In the genomic region with DNA sequence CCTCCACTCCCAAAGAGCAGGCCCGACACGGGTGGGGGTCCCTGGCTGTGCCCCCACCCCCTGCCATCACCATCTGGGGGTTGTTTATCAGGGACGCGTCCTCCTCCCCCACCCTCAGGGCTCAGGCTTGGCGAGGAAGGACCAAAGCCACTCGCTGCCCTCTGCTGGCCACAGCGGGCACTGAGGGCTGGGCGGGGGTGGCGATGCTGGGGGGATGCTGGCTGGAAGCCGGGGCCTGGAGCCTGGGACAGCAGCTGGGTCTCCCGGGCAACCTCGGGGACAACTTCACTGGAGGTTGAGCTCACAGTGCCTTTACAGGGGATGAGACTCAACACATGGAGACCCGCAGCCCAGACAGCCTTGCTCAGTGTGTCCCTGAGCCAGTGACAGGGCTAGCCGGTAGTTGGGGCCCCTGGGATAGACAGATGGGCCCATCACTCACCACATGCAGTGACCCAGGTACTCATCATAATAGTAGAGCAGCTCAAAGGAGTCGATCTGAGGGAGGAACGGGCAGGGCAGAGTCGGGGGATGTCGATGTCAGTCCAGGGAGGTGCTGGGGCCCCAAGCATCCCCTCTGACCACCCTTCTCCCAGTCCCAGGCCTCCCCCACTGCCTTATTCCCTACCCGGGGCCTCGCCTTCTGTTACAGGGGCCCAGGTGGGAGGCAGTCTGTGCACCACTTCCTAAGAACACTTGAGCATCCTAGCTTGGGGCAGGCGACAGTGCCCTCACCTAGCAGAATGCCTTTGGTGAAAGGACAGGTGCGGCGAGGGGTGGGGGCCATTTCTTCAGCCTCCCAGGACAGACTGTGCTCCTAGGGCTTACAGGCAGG, we compare ENCODE assay signal across 8 cellular contexts. TPM values are rescaled to one million over a fixed set of nuclear protein-coding genes. Genes with fewer than 3 reads are reported as not detected.
A peak's percentile ranks its signal among the peaks of the same experiment; 100 is the strongest.
DNase-seq lines count a peak whose midpoint lies in the region; ATAC-seq, FAIRE-seq and TF ChIP-seq lines count a peak whose summit lies in the region.

No MANE protein-coding gene starts in this region.

- in situ Hi-C loops in gastrocnemius medialis (cut with MboI; ENCODE audit: low sequenced_read_pairs in 4 of 4), result loop anchor here in 1 of 4 donors (10.0 kb wide), 1 partner anchor 346 kb away; no protein-coding TSS in a partner anchor

- H2AFZ ChIP-seq in astrocyte (ENCODE audit: low read depth, low read length), result no peak overlapping the region

- H3K9me3 Mint-ChIP-seq in T-cell (no peaks in the 10 kb centered on the region), astrocyte (ENCODE audit: unreplicated experiment) (no peaks in the 10 kb centered on the region)

- DNase-seq in AG08395 (ENCODE audit: low spot score) (peak; percentile 76), GM19239 (ENCODE audit: insufficient read length, low spot score) (peak; percentile 55), T-cell (peak in 31 of 34 experiments; percentile 24 to 57 (median 39)), astrocyte (ENCODE audit: low read depth) (no peak), hepatic stellate cell (ENCODE audit: low spot score) (peak; percentile 80), gastrocnemius medialis (peak in 1 of 2 donors; percentile 48), GF-D8 (lab: John Stamatoyannopoulos, UW) (no peak)

- TF ChIP-seq POLR2A in gastrocnemius medialis (IDR thresholded peaks at IDR 0.05), result no peak

- CTCF ChIA-PET in T-cell (lab: Charles Lee), result interaction anchor here in 1 of 2 donors (0.6 kb wide), 1 partner anchor 181 kb away, joined by 4 read pairs; no protein-coding TSS in a partner anchor

- POLR2A ChIA-PET in T-cell (lab: Charles Lee), result no interaction called here

- H3K9me3 ChIP-seq in astrocyte (ENCODE audit: insufficient read depth, low read depth, low read length) (no peaks in the 10 kb centered on the region), gastrocnemius medialis (no peaks in the 10 kb centered on the region)

- H3K4me1 Mint-ChIP-seq in T-cell (peaks cover 20 to 33% (median 25%) of the 10 kb centered on the region in 3 donors), astrocyte (ENCODE audit: low read depth, unreplicated experiment) (peaks cover 3% of the 10 kb centered on the region)

- peaks cover 7% of the 10 kb centered on the region for H3K79me2 ChIP-seq in astrocyte (ENCODE audit: insufficient read depth, low read length)

- TF ChIP-seq CTCF in astrocyte (IDR thresholded peaks at IDR 0.05; ENCODE audit: insufficient read depth, low read depth, low read length), result peak; percentile 56
- TF ChIP-seq CTCF in gastrocnemius medialis (IDR thresholded peaks at IDR 0.05 in 4 of 5, conservative IDR thresholded peaks at IDR 0.05 in 1 of 5), result peak; percentile 75 to 94 (median 86)

- peak overlapping the region; percentile 59 for H3K4me2 ChIP-seq in astrocyte (ENCODE audit: low read length)

- ATAC-seq in T-cell (replicated peaks in 1 of 4), result peak; percentile 42 to 58 (median 48)
- ATAC-seq in gastrocnemius medialis, result peak; percentile 35 to 70
- ATAC-seq in GM19395 (IDR thresholded peaks at IDR 0.05; ENCODE audit: unreplicated experiment), result no peak

- H3K27me3 Mint-ChIP-seq in T-cell (no peaks in the 10 kb centered on the region), astrocyte (ENCODE audit: low read depth, unreplicated experiment) (no peaks in the 10 kb centered on the region)

- intact Hi-C loops in gastrocnemius medialis (cut with DNase I; ENCODE audit: low total_unique reads), result loop anchor here (1.0 kb wide), 2 partner anchors 16 to 348 kb away; no protein-coding TSS in a partner anchor

- H3K27ac Mint-ChIP-seq in T-cell (no peak overlapping the region), astrocyte (ENCODE audit: unreplicated experiment) (no peak overlapping the region)

- H3K4me3 Mint-ChIP-seq in T-cell (no peak overlapping the region), astrocyte (ENCODE audit: unreplicated experiment) (no peak overlapping the region)

- H3K4me1 ChIP-seq in astrocyte (ENCODE audit: insufficient read depth, low read length) (peaks cover 13% of the 10 kb centered on the region), gastrocnemius medialis (peaks cover 4 to 5% of the 10 kb centered on the region in 2 donors)

- FAIRE-seq in GM19239 (lab: Jason Lieb, UNC), result no peak
- no peak for FAIRE-seq in astrocyte (lab: Jason Lieb, UNC)

- no peaks in the 10 kb centered on the region for H3K27me3 ChIP-seq in astrocyte (ENCODE audit: insufficient read depth, low read length)
- H3K27me3 ChIP-seq in gastrocnemius medialis, result no peaks in the 10 kb centered on the region

- H3K36me3 ChIP-seq in astrocyte (ENCODE audit: insufficient read depth, low read length), result no peaks in the 10 kb centered on the region
- H3K36me3 ChIP-seq in gastrocnemius medialis, result peaks cover 0 to 2% of the 10 kb centered on the region in 2 donors

- H3K4me3 ChIP-seq in astrocyte (ENCODE audit: insufficient read depth, low read depth, low read length) (no peak overlapping the region), gastrocnemius medialis (peak overlapping the region in 1 of 4 donors; percentile 6)

- no peak overlapping the region for H3K9ac ChIP-seq in astrocyte (ENCODE audit: low read length)

- H4K20me1 ChIP-seq in astrocyte (ENCODE audit: insufficient read depth, low read length), result peaks cover 37% of the 10 kb centered on the region

- no peaks in the 10 kb centered on the region for H3K36me3 Mint-ChIP-seq in T-cell
- H3K36me3 Mint-ChIP-seq in astrocyte (ENCODE audit: low read depth, unreplicated experiment), result peaks cover 4% of the 10 kb centered on the region

- H3K27ac ChIP-seq in astrocyte (ENCODE audit: low read depth, low read length) (no peak overlapping the region), gastrocnemius medialis (no peak overlapping the region)

RNA-seq across cellular contexts. Expression of a gene that starts 5.9 kb away (rescaled TPM):
- total RNA-seq in T-cell (1 to 10 TPM; 2.4 to 5.4 (median 3.3) TPM), astrocyte (0.26 and 0.91 TPM in 2 replicates), gastrocnemius medialis (1 to 10 TPM in 3 of 4 donors, under 1 TPM in 1; 0.66 to 2.4 (median 1.5) TPM)

RNA-seq across cellular contexts. Expression of a gene that starts 18.5 kb away (rescaled TPM):
- total RNA-seq in T-cell, result 10 to 100 TPM; 15.4 to 24.0 (median 17.9) TPM
- 15.4 and 19.0 TPM in 2 replicates for total RNA-seq in astrocyte
- 10 to 100 TPM; 17.1 to 18.9 (median 18.5) TPM for total RNA-seq in gastrocnemius medialis

Comparison
In these comparisons a context has a peak if more than half of its experiments do, and no peak if none do; other contexts are left out.
1. DNase-seq: peak in AG08395 (single experiment), GM19239 (single experiment), T-cell (31 of 34) and hepatic stellate cell (single experiment); none in astrocyte (single experiment) and GF-D8 (single experiment).